ENCODE assay signal across 8 cellular contexts in genomic region chr12:96720363-96720705, GRCh38.
A peak's percentile ranks its signal among the peaks of the same experiment; 100 is the strongest.
DNase-seq lines count a peak whose midpoint lies in the region; ATAC-seq, FAIRE-seq and TF ChIP-seq lines count a peak whose summit lies in the region.

No MANE protein-coding gene starts in this region.

- H3K36me3 Mint-ChIP-seq in activated CD4-positive, alpha-beta memory T cell treated with anti-CD3 and anti-CD28 coated beads for 36 hours = no peaks in the 10 kb centered on the region
- no peaks in the 10 kb centered on the region for H3K36me3 Mint-ChIP-seq in stimulated activated effector memory CD8-positive, alpha-beta T cell treated with anti-CD3 and anti-CD28 coated beads, Interleukin-12 subunit alpha, Interleukin-12 subunit beta, amount 100 ng/mL, for 72 hours

- H3K4me3 ChIP-seq in Loucy (ENCODE audit: low read length, poor library complexity, severe bottlenecking) = peak overlapping the region; percentile 75

- no peak for DNase-seq in activated CD4-positive, CD25-positive, alpha-beta regulatory T cell (lab: John Stamatoyannopoulos, UW)
- peak; percentile 33 for DNase-seq in H54 (ENCODE audit: insufficient read length, low spot score)
- DNase-seq in activated CD4-positive, alpha-beta memory T cell treated with anti-CD3 and anti-CD28 coated beads for 36 hours = peak; percentile 54
- peak; percentile 10 for DNase-seq in germinal center (ENCODE audit: low spot score)
- DNase-seq in stimulated activated effector memory CD8-positive, alpha-beta T cell treated with anti-CD3 and anti-CD28 coated beads, Interleukin-12 subunit alpha, Interleukin-12 subunit beta, amount 100 ng/mL, for 72 hours (ENCODE audit: low spot score in 2 of 2) = no peak
- no peak for DNase-seq in HPDE6-E6E7 (ENCODE audit: extremely low spot score)

- TF ChIP-seq CTCF in Loucy (conservative IDR thresholded peaks at IDR 0.05; ENCODE audit: low read length) = peak; percentile 36; the same call in 1 of the 2 replicates

- intact Hi-C loops in activated CD4-positive, alpha-beta memory T cell treated with anti-CD3 and anti-CD28 coated beads for 36 hours (cut with micrococcal nuclease) = loop anchor here (5.0 kb wide), 2 partner anchors 102 to 143 kb away; no protein-coding TSS in a partner anchor

- no peak for TF ChIP-seq POLR2A in H54 (IDR thresholded peaks at IDR 0.05; ENCODE audit: low read depth, low read length)

- CTCF ChIA-PET in activated CD4-positive, alpha-beta memory T cell treated with anti-CD3 and anti-CD28 coated beads for 36 hours (lab: Charles Lee) = interaction anchor here (0.8 to 1.4 kb wide), 4 partner anchors 10 to 265 kb away, joined by 3 to 4 read pairs (median 3); no protein-coding TSS in a partner anchor

- no peaks in the 10 kb centered on the region for H4K20me1 ChIP-seq in Loucy (ENCODE audit: insufficient read depth, low read length, poor library complexity, severe bottlenecking)

- peak overlapping the region; percentile 78 for H3K4me2 ChIP-seq in Loucy (ENCODE audit: low read depth, low read length, poor library complexity, severe bottlenecking)

- peaks cover 11% of the 10 kb centered on the region for H3K4me1 Mint-ChIP-seq in activated CD4-positive, alpha-beta memory T cell treated with anti-CD3 and anti-CD28 coated beads for 36 hours (ENCODE audit: low read depth)
- H3K4me1 Mint-ChIP-seq in stimulated activated effector memory CD8-positive, alpha-beta T cell treated with anti-CD3 and anti-CD28 coated beads, Interleukin-12 subunit alpha, Interleukin-12 subunit beta, amount 100 ng/mL, for 72 hours = no peaks in the 10 kb centered on the region

- H3K27me3 Mint-ChIP-seq in activated CD4-positive, alpha-beta memory T cell treated with anti-CD3 and anti-CD28 coated beads for 36 hours = no peaks in the 10 kb centered on the region

- H3F3A ChIP-seq in Loucy (ENCODE audit: low read depth) = no peaks in the 10 kb centered on the region

- H2AFZ ChIP-seq in Loucy (ENCODE audit: low read length) = peak overlapping the region; percentile 99

- H3K27me3 ChIP-seq in Loucy (ENCODE audit: insufficient read depth, low read length, poor library complexity, severe bottlenecking) = no peaks in the 10 kb centered on the region

- POLR2A ChIA-PET in activated CD4-positive, alpha-beta memory T cell treated with anti-CD3 and anti-CD28 coated beads for 36 hours (lab: Charles Lee) = no interaction called here

- no peaks in the 10 kb centered on the region for H3K36me3 ChIP-seq in Loucy (ENCODE audit: insufficient read depth, low read length)

- H3K4me3 Mint-ChIP-seq in activated CD4-positive, alpha-beta memory T cell treated with anti-CD3 and anti-CD28 coated beads for 36 hours = peak overlapping the region; percentile 81
- H3K4me3 Mint-ChIP-seq in stimulated activated effector memory CD8-positive, alpha-beta T cell treated with anti-CD3 and anti-CD28 coated beads, Interleukin-12 subunit alpha, Interleukin-12 subunit beta, amount 100 ng/mL, for 72 hours = peak overlapping the region; percentile 73

- no peaks in the 10 kb centered on the region for H3K79me2 ChIP-seq in Loucy (ENCODE audit: insufficient read depth, low read length)

- no peaks in the 10 kb centered on the region for H3K9me3 Mint-ChIP-seq in activated CD4-positive, alpha-beta memory T cell treated with anti-CD3 and anti-CD28 coated beads for 36 hours
- no peaks in the 10 kb centered on the region for H3K9me3 Mint-ChIP-seq in stimulated activated effector memory CD8-positive, alpha-beta T cell treated with anti-CD3 and anti-CD28 coated beads, Interleukin-12 subunit alpha, Interleukin-12 subunit beta, amount 100 ng/mL, for 72 hours

- H3K9me2 ChIP-seq in Loucy (replicated peaks; ENCODE audit: low read depth, low read length) = no peaks in the 10 kb centered on the region

- no peak for FAIRE-seq in H54 (lab: Jason Lieb, UNC)

- H3K9me3 ChIP-seq in Loucy (ENCODE audit: insufficient read depth, low read depth, low read length) = no peaks in the 10 kb centered on the region

- peak; percentile 47 to 56 for ATAC-seq in activated CD4-positive, CD25-positive, alpha-beta regulatory T cell treated with anti-CD3 and anti-CD28 coated beads, Interleukin-2, amount 50 U/mL, for 24 hours
- ATAC-seq in stimulated activated effector memory CD8-positive, alpha-beta T cell treated with anti-CD3 and anti-CD28 coated beads, Interleukin-12 subunit alpha, Interleukin-12 subunit beta, amount 100 ng/mL, for 72 hours = peak; percentile 71

- peak overlapping the region; percentile 69 for H3K9ac ChIP-seq in Loucy (ENCODE audit: low read depth, low read length, poor library complexity, severe bottlenecking)

- H3K27ac Mint-ChIP-seq in activated CD4-positive, alpha-beta memory T cell treated with anti-CD3 and anti-CD28 coated beads for 36 hours = peak overlapping the region; percentile 88
- peak overlapping the region; percentile 87 for H3K27ac Mint-ChIP-seq in stimulated activated effector memory CD8-positive, alpha-beta T cell treated with anti-CD3 and anti-CD28 coated beads, Interleukin-12 subunit alpha, Interleukin-12 subunit beta, amount 100 ng/mL, for 72 hours

- H3K4me1 ChIP-seq in Loucy (ENCODE audit: insufficient read depth, low read length, poor library complexity, severe bottlenecking) = peaks cover 9% of the 10 kb centered on the region

Comparison
In these comparisons a context has a peak if more than half of its experiments do, and no peak if none do; other contexts are left out.
1. DNase-seq: peak in H54 (single experiment), activated CD4-positive, alpha-beta memory T cell treated with anti-CD3 and anti-CD28 coated beads for 36 hours (single experiment) and germinal center (single experiment); none in activated CD4-positive, CD25-positive, alpha-beta regulatory T cell (0 of 4), stimulated activated effector memory CD8-positive, alpha-beta T cell treated with anti-CD3 and anti-CD28 coated beads, Interleukin-12 subunit alpha, Interleukin-12 subunit beta, amount 100 ng/mL, for 72 hours (0 of 2) and HPDE6-E6E7 (single experiment).